Comparison of ENCODE assay signal across 1 cellular context in genomic region chrX:49198540-49199314, GRCh38.
TF ChIP-seq lines count a peak whose summit lies in the region.

No MANE protein-coding gene starts in this region.

TF ChIP-seq in HEK293, 187 proteins besides CTCF, POLR2A, EP300 and RAD21 (continued from another document):
- TF ChIP-seq, protein P1, sequence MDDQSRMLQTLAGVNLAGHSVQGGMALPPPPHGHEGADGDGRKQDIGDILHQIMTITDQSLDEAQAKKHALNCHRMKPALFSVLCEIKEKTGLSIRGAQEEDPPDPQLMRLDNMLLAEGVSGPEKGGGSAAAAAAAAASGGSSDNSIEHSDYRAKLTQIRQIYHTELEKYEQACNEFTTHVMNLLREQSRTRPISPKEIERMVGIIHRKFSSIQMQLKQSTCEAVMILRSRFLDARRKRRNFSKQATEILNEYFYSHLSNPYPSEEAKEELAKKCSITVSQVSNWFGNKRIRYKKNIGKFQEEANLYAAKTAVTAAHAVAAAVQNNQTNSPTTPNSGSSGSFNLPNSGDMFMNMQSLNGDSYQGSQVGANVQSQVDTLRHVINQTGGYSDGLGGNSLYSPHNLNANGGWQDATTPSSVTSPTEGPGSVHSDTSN (CRISPR knock-in tag; IDR thresholded peaks at IDR 0.05) = no peak
- TF ChIP-seq ZBTB7A (tag by site-specific recombination; IDR thresholded peaks at IDR 0.05; ENCODE audit: low read depth) (no peak), ZNF837 (tag by site-specific recombination; IDR thresholded peaks at IDR 0.05) (no peak), ZFHX2 (tag by site-specific recombination; conservative IDR thresholded peaks at IDR 0.05) (peak; percentile 48), ZNF37A (tag by site-specific recombination; IDR thresholded peaks at IDR 0.05) (no peak)
